8 cellular contexts compared by ENCODE assay signal in genomic region chr9:130579738-130580463, GRCh38. TPM values are rescaled to one million over a fixed set of nuclear protein-coding genes. Genes with fewer than 3 reads are reported as not detected.
DNase-seq lines count a peak whose midpoint lies in the region; ATAC-seq and TF ChIP-seq lines count a peak whose summit lies in the region.

No MANE protein-coding gene starts in this region.

- WGBS in mesodermal cell (ENCODE audit: insufficient coverage in 2 of 2), 2 experiments, result 1 to 2% methylated on average over 38 to 39 of the region's 40 CpGs

- peaks cover 0 to 4% (median 3%) of the 10 kb centered on the region in 3 donors for H3K27me3 Mint-ChIP-seq in CD14-positive monocyte (ENCODE audit: low read depth in 3 of 3)

- H4K20me1 ChIP-seq in MM.1S (ENCODE audit: insufficient read depth, low read length), result peaks cover 4% of the 10 kb centered on the region; the same call in 1 of the 2 replicates

- peak overlapping the region; percentile 77 for H3K4me2 ChIP-seq in MM.1S (ENCODE audit: low read depth, low read length)

- TF ChIP-seq CTCF in CD14-positive monocyte (IDR thresholded peaks at IDR 0.05), result no peak
- TF ChIP-seq CTCF in MM.1S (IDR thresholded peaks at IDR 0.05; ENCODE audit: low read length), result no peak
- TF ChIP-seq CTCF in dorsolateral prefrontal cortex (IDR thresholded peaks at IDR 0.05 in 54 of 56, conservative IDR thresholded peaks at IDR 0.05 in 2 of 56; ENCODE audit: low read depth in 1 of 56, partially characterized antibody in 56 of 56), result peak in 1 of 56 donors; percentile 5
- TF ChIP-seq CTCF in vagina (IDR thresholded peaks at IDR 0.05), result no peak

- H3K36me3 ChIP-seq in MM.1S (replicated peaks; ENCODE audit: insufficient read depth, low read length) (no peaks in the 10 kb centered on the region; the same call in 1 of the 2 replicates), mesodermal cell (ENCODE audit: control insufficient read depth, insufficient read depth, low read length) (peaks cover 30% of the 10 kb centered on the region), vagina (no peaks in the 10 kb centered on the region)

- peak overlapping the region; percentile 85 for H3K4me3 ChIP-seq in MM.1S (ENCODE audit: low read length)
- peak overlapping the region; percentile 76 to 100 (median 95) for H3K4me3 ChIP-seq in dorsolateral prefrontal cortex
- peak overlapping the region; percentile 99 for H3K4me3 ChIP-seq in mesodermal cell (ENCODE audit: extremely low read depth, insufficient read depth, low read length, poor library complexity, severe bottlenecking)
- peak overlapping the region; percentile 82 to 92 for H3K4me3 ChIP-seq in vagina

- intact Hi-C loops in CD14-positive monocyte (cut with micrococcal nuclease) (no loop called here), dorsolateral prefrontal cortex (cut with DNase I) (loop anchor here (5.0 kb wide), 3 partner anchors 102 to 257 kb away; partner anchors contain the start of gene ABL1 (in 1 of the 2)), vagina (cut with DNase I) (no loop called here)

- H3K9me3 ChIP-seq in MM.1S (replicated peaks; ENCODE audit: insufficient read depth, low read length) (no peaks in the 10 kb centered on the region), mesodermal cell (ENCODE audit: control insufficient read depth, low read length) (no peaks in the 10 kb centered on the region), vagina (no peaks in the 10 kb centered on the region)

- TF ChIP-seq POLR2A in vagina (IDR thresholded peaks at IDR 0.05), result no peak

- peaks cover 26% of the 10 kb centered on the region for H3K4me1 Mint-ChIP-seq in CD14-positive monocyte

- peak overlapping the region; percentile 89 to 93 for H3K4me3 Mint-ChIP-seq in CD14-positive monocyte

- H2AFZ ChIP-seq in MM.1S (ENCODE audit: low read length), result peak overlapping the region; percentile 59

- no peaks in the 10 kb centered on the region for H3K9me2 ChIP-seq in MM.1S (replicated peaks; ENCODE audit: insufficient read depth, low read length)

- H3K27me3 ChIP-seq in MM.1S (replicated peaks; ENCODE audit: insufficient read depth, low read length), result peaks cover 25% of the 10 kb centered on the region
- H3K27me3 ChIP-seq in dorsolateral prefrontal cortex, result no peaks in the 10 kb centered on the region
- no peaks in the 10 kb centered on the region for H3K27me3 ChIP-seq in vagina

- H3K27ac Mint-ChIP-seq in CD14-positive monocyte, result peak overlapping the region; percentile 19 to 85 (median 64)

- no peaks in the 10 kb centered on the region for H3F3A ChIP-seq in MM.1S (ENCODE audit: insufficient read depth, low read length)

- no peak for DNase-seq in CD14-positive monocyte (ENCODE audit: low spot score)
- DNase-seq in MM.1S, result peak; percentile 8
- DNase-seq in dorsolateral prefrontal cortex, result no peak
- DNase-seq in vagina (ENCODE audit: extremely low spot score in 2 of 2), result no peak
- DNase-seq in cerebellum (ENCODE audit: low spot score), result no peak
- DNase-seq in COLO829 (ENCODE audit: low spot score), result no peak

- peak; percentile 25 for ATAC-seq in GM21529 (IDR thresholded peaks at IDR 0.05; ENCODE audit: unreplicated experiment)

- peaks cover 4% of the 10 kb centered on the region; the same call in 1 of the 2 replicates for H3K4me1 ChIP-seq in MM.1S (ENCODE audit: low read length)
- H3K4me1 ChIP-seq in mesodermal cell (ENCODE audit: control insufficient read depth, insufficient read depth, low read length, poor library complexity, severe bottlenecking), result peaks cover 6% of the 10 kb centered on the region
- peaks cover 42% of the 10 kb centered on the region for H3K4me1 ChIP-seq in vagina

- H3K36me3 Mint-ChIP-seq in CD14-positive monocyte, result peaks cover 5 to 19% of the 10 kb centered on the region in 2 donors

- H3K27ac ChIP-seq in MM.1S (ENCODE audit: low read length) (no peak overlapping the region), dorsolateral prefrontal cortex (peak overlapping the region in 51 of 59 donors; percentile 18 to 93 (median 82)), mesodermal cell (ENCODE audit: low read depth, low read length, severe bottlenecking) (peak overlapping the region; percentile 36), vagina (peak overlapping the region; percentile 90)

- H3K79me2 ChIP-seq in MM.1S (ENCODE audit: low read length), result peaks cover 51% of the 10 kb centered on the region

- H3K9me3 Mint-ChIP-seq in CD14-positive monocyte, result no peaks in the 10 kb centered on the region

- H3K9ac ChIP-seq in MM.1S (ENCODE audit: low read length), result peak overlapping the region; percentile 83

RNA-seq across cellular contexts. Expression of gene FUBP3, which starts 0.5 kb away (rescaled TPM):
- 10 to 100 TPM in 1 of 2 donors, 1 to 10 TPM in 1; 9.5 to 16.3 TPM for polyA plus RNA-seq in CD14-positive monocyte
- 10 to 100 TPM; 35.8 to 75.5 (median 54.0) TPM for total RNA-seq in dorsolateral prefrontal cortex
- polyA plus RNA-seq in mesodermal cell (2013, experiment 1 of 2), result 51.0 TPM
- polyA plus RNA-seq in mesodermal cell (2013, experiment 2 of 2), result 49.7 TPM
- total RNA-seq in vagina, result 33.6 TPM
- total RNA-seq in cerebellum, result 56.0 TPM

Comparison
In these comparisons a context has a peak if more than half of its experiments do, and no peak if none do; other contexts are left out.
1. intact Hi-C loops: an anchor here in dorsolateral prefrontal cortex (5.0 kb wide); none called in CD14-positive monocyte and vagina.